4 cellular contexts compared by ENCODE assay signal in genomic region chr11:46304036-46304435, GRCh38. TPM values are rescaled to one million over a fixed set of nuclear protein-coding genes. Genes with fewer than 3 reads are reported as not detected.
"Had no signal": no experiment of that assay in that cellular context is flagged by ENCODE, and none has a peak within 500 bp of the region (broad histone marks: within the 10 kb centered on the region; RNA-seq: fewer than 3 reads in every experiment).

No MANE protein-coding gene starts in this region.

RNA-seq across cellular contexts. Expression of gene CREB3L1, which starts 26.6 kb away (rescaled TPM):
- total RNA-seq: naive thymus-derived CD8-positive, alpha-beta T cell; natural killer cell; natural killer cell treated with Interleukin-12 subunit alpha and Interleukin-12 subunit beta and Interleukin-15 and Interleukin-18, amount 100 ng/mL, for 72 hours had no signal
- polyA plus RNA-seq: naive thymus-derived CD8-positive, alpha-beta T cell; neural cell had no signal
